Comparison of ENCODE assay signal across 9 cellular contexts in the genomic region with DNA sequence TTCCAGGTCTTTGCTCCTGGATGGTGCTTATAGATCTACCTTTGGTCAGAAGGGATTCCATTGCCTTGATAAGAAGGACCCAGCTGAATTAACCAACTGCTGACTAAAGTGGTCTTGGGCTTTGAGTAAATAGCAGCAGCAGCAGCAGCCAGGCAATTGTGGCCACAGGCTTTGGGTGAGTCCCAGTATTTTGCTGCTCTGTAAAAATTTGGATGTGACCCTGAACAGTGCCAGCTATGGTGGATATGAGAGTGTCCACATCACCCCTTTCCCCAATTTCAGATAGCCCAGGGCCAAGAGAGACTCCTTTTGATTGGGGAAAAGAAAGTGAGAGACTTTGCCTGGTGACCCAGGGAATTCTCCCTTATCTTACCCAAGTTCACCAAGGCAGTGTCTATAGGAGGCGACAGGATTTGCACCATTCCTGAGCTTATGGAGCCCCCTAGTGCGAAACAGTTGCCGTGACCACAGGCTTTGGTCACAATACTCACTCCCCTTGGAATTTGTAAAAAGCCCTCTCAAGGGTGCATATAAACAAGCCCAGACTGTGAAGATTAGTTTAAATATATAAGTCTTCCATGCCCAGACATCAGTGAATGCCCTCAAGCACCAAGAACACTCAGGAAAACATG.
DNase-seq lines count a peak whose midpoint lies in the region; ATAC-seq and TF ChIP-seq lines count a peak whose summit lies in the region.
"Had no signal": no experiment of that assay in that cellular context is flagged by ENCODE, and none has a peak within 500 bp of the region (broad histone marks: within the 10 kb centered on the region; RNA-seq: fewer than 3 reads in every experiment).

No MANE protein-coding gene starts in this region.

- H3K36me3 ChIP-seq in kidney epithelial cell (ENCODE audit: control insufficient read depth, insufficient read depth, low read length) = no peaks in the 10 kb centered on the region

- no peak overlapping the region for H3K27ac Mint-ChIP-seq in T-cell
- H3K27ac Mint-ChIP-seq: activated naive CD4-positive, alpha-beta T cell treated with anti-CD3 and anti-CD28 coated beads, Interleukin-2, amount 50 U/mL, for 72 hours had no signal

- POLR2A ChIA-PET in T-cell (lab: Charles Lee) = interaction anchor here in 1 of 2 donors (0.6 kb wide), 1 partner anchor 462 kb away, joined by 8 read pairs; no protein-coding TSS in a partner anchor

- CTCF ChIA-PET in T-cell (lab: Charles Lee) = interaction anchor here in 1 of 2 donors (0.6 to 3.9 kb wide), 4 partner anchors 196 to 462 kb away, joined by 3 to 21 read pairs (median 9); no protein-coding TSS in a partner anchor

- H3K27ac ChIP-seq in C4-2B (no peak overlapping the region), coronary artery (no peak overlapping the region)

- no peaks in the 10 kb centered on the region for H3K27me3 ChIP-seq in kidney epithelial cell (ENCODE audit: control insufficient read depth, insufficient read depth, low read length)

- DNase-seq in HT-29 (ENCODE audit: low spot score) (peak; percentile 18), T-cell (peak in 15 of 34 experiments; percentile 0 to 16 (median 5)), kidney epithelial cell (ENCODE audit: low read depth) (no peak), coronary artery (ENCODE audit: low spot score) (no peak), ureter (ENCODE audit: low spot score) (no peak), GM19240 (ENCODE audit: insufficient read length, low spot score) (no peak)

- no peaks in the 10 kb centered on the region for H3K27me3 Mint-ChIP-seq in T-cell

- no peak overlapping the region for H3K4me3 Mint-ChIP-seq in T-cell

- H3K36me3 Mint-ChIP-seq in T-cell = no peaks in the 10 kb centered on the region

- peak; percentile 62 for ATAC-seq in GM19025 (IDR thresholded peaks at IDR 0.05; ENCODE audit: low read depth, unreplicated experiment)
- ATAC-seq in T-cell (replicated peaks in 1 of 4) = peak in 3 of 4 experiments; percentile 32 to 61 (median 43)

- H3K9me3 Mint-ChIP-seq in T-cell = peaks cover 7 to 12% (median 9%) of the 10 kb centered on the region in 3 donors

- H3K4me1 Mint-ChIP-seq in T-cell = peaks cover 0 to 24% (median 4%) of the 10 kb centered on the region in 3 donors

- H3K4me3 ChIP-seq in kidney epithelial cell (ENCODE audit: low read depth, low read length) (no peak overlapping the region), coronary artery (no peak overlapping the region)

- TF ChIP-seq CTCF in C4-2B (conservative IDR thresholded peaks at IDR 0.05) (peak; percentile 41), kidney epithelial cell (IDR thresholded peaks at IDR 0.05; ENCODE audit: insufficient read depth, low read length, poor library complexity, severe bottlenecking) (peak; percentile 67), coronary artery (IDR thresholded peaks at IDR 0.05) (no peak)
